18 cellular contexts compared by ENCODE assay signal in genomic region chrX:65874765-65875164, GRCh38.
"Had no signal": no experiment of that assay in that cellular context is flagged by ENCODE, and none has a peak within 500 bp of the region (broad histone marks: within the 10 kb centered on the region; RNA-seq: fewer than 3 reads in every experiment).

No MANE protein-coding gene starts in this region.

- H3K9me3 ChIP-seq: adrenal gland, thyroid gland had no signal

- H3K4me1 ChIP-seq: adrenal gland, foreskin keratinocyte, thyroid gland had no signal

- H3K36me3 ChIP-seq: adrenal gland, cardiac muscle cell, thyroid gland, WERI-Rb-1 had no signal

- H3K27me3 ChIP-seq: cardiac muscle cell, foreskin keratinocyte, thyroid gland had no signal

- FAIRE-seq: endothelial cell of umbilical vein, urothelium cell line had no signal

- H3K27ac ChIP-seq: adrenal gland, cardiac muscle cell, foreskin keratinocyte, thyroid gland, WERI-Rb-1 had no signal

- DNase-seq: activated CD4-positive, alpha-beta T cell treated with anti-CD3 and anti-CD28 coated beads, Interleukin-2, amount 50 U/mL, for 4 hours; activated gamma-delta T cell treated with Interleukin-2 at 50 U/mL for 16 hours; adrenal gland; dermis blood vessel endothelial cell; effector memory CD4-positive, alpha-beta T cell; foreskin keratinocyte; hippocampal formation; left colon; occipital lobe; posterior cingulate gyrus; retina; stimulated activated naive CD4-positive, alpha-beta T cell; thyroid gland; WERI-Rb-1 had no signal

- H3K4me3 ChIP-seq: adrenal gland, cardiac muscle cell, thyroid gland had no signal

- ATAC-seq: activated naive CD4-positive, alpha-beta T cell treated with anti-CD3 and anti-CD28 coated beads, Interleukin-2, amount 50 U/mL, for 72 hours; foreskin keratinocyte; left colon had no signal
